In the genomic region with DNA sequence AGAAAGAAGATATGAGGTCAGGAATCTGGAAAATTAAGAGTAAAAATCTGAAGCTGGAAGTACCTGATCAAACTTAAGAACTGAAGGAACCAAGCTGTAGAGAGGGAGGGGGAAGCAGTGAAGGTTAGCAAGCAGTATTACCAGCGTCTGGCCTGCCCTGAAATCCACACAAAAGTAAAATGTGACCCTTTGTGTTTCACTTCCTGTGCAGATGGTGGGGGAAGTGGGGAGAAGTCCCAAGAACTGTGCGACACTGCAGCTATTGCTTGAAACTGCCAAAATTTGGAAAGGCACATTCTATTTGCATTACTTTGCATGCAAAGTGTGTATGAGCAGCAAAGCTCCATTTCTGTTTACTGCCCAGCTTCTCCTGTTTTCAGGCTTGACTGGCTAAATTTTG, we compare ENCODE assay signal across 9 cellular contexts.
A peak's percentile ranks its signal among the peaks of the same experiment; 100 is the strongest.
DNase-seq lines count a peak whose midpoint lies in the region; ATAC-seq and TF ChIP-seq lines count a peak whose summit lies in the region.
"Had no signal": no experiment of that assay in that cellular context is flagged by ENCODE, and none has a peak within 500 bp of the region (broad histone marks: within the 10 kb centered on the region; RNA-seq: fewer than 3 reads in every experiment).

No MANE protein-coding gene starts in this region.

- no peaks in the 10 kb centered on the region for H4K20me1 ChIP-seq in osteoblast (ENCODE audit: insufficient read depth, low read length)

- no peak for TF ChIP-seq CTCF in osteoblast (IDR thresholded peaks at IDR 0.05; ENCODE audit: extremely low read depth, low read depth, low read length)

- peak overlapping the region; percentile 56 for H2AFZ ChIP-seq in osteoblast (ENCODE audit: low read length)

- no peaks in the 10 kb centered on the region for H3K27me3 ChIP-seq in osteoblast (ENCODE audit: insufficient read depth, low read length)

- H3K36me3 ChIP-seq in osteoblast (ENCODE audit: insufficient read depth, low read length), result no peaks in the 10 kb centered on the region

- H3K4me2 ChIP-seq in osteoblast (ENCODE audit: insufficient read depth, low read length), result no peak overlapping the region

- no peaks in the 10 kb centered on the region for H3K9me3 ChIP-seq in osteoblast (ENCODE audit: low read depth, low read length)

- H3K27ac ChIP-seq in osteoblast (ENCODE audit: low read depth, low read length), result no peak overlapping the region
- H3K27ac ChIP-seq: psoas muscle had no signal

- peak; percentile 48 for ATAC-seq in GM19324 (IDR thresholded peaks at IDR 0.05; ENCODE audit: low FRiP score, unreplicated experiment)
- ATAC-seq in HG02759 (IDR thresholded peaks at IDR 0.05; ENCODE audit: unreplicated experiment), result peak; percentile 70
- ATAC-seq in GM19452 (IDR thresholded peaks at IDR 0.05; ENCODE audit: unreplicated experiment), result no peak
- ATAC-seq: psoas muscle had no signal

- H3K4me1 ChIP-seq in osteoblast (ENCODE audit: insufficient read depth, low read length), result peaks cover 11% of the 10 kb centered on the region
- H3K4me1 ChIP-seq: psoas muscle had no signal

- no peak overlapping the region for H3K4me3 ChIP-seq in osteoblast (ENCODE audit: insufficient read depth, low read length)
- H3K4me3 ChIP-seq: psoas muscle had no signal

- DNase-seq in NCI-H1048 (lab: John Stamatoyannopoulos, UW) (peak; percentile 58), osteoblast (ENCODE audit: insufficient read length, low spot score, missing footprints) (no peak), posterior vena cava (ENCODE audit: low spot score) (no peak), NCI-H1105 treated with DMSO at 0.1 percent for 48 hours (lab: John Stamatoyannopoulos, UW) (no peak)
- DNase-seq: activated CD4-positive, alpha-beta T cell treated with anti-CD3 and anti-CD28 coated beads, Interleukin-2, amount 50 U/mL, for 4 hours; psoas muscle had no signal

- intact Hi-C loops in posterior vena cava (cut with DNase I), result no loop called here

- H3K79me2 ChIP-seq in osteoblast (ENCODE audit: insufficient read depth, low read length), result no peaks in the 10 kb centered on the region
